In genomic region chr4:122017296-122017695, GRCh38 we compare ENCODE assay signal across 1 cellular context.
TF ChIP-seq lines count a peak whose summit lies in the region.

No MANE protein-coding gene starts in this region.

TF ChIP-seq in HEK293, 187 proteins besides CTCF, POLR2A, EP300 and RAD21 (continued from another document):
- TF ChIP-seq ZNF580 (tag by site-specific recombination; IDR thresholded peaks at IDR 0.05) = no peak
